ENCODE assay signal across 9 cellular contexts in the genomic region with DNA sequence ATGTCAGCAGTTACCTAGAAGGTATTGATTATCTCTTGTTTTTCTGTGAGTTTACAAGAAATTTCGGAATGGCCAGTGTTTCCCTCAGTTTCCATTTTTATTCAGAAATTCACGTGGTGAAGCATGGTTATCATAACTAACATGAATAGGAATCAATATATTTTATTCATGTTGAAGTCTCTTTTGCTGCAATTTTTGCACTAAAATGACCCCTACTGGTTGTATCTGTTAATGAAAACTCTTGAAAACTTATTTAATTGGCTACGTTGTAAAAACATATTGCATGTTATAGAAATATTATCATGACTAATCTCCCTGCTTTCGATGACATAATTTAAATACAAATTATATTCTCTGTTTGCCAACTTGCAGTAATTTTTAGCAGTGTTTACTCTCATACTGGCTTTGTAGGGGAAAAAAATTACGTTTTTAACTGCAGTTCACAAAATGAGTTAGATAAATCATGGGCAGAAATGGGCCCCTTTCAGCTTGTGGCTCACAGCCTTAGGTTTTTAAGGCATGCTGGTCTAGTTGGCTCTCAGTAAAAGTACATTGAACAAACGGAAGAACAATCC. TPM values are rescaled to one million over a fixed set of nuclear protein-coding genes. Genes with fewer than 3 reads are reported as not detected.
DNase-seq lines count a peak whose midpoint lies in the region; ATAC-seq and TF ChIP-seq lines count a peak whose summit lies in the region.
"Had no signal": no experiment of that assay in that cellular context is flagged by ENCODE, and none has a peak within 500 bp of the region (broad histone marks: within the 10 kb centered on the region; RNA-seq: fewer than 3 reads in every experiment).

No MANE protein-coding gene starts in this region.

- no peaks in the 10 kb centered on the region for H3K27me3 ChIP-seq in liver (ENCODE audit: control insufficient read depth in 4 of 4, insufficient read depth in 4 of 4, low read length in 3 of 4)

- no peaks in the 10 kb centered on the region for H3K9me3 ChIP-seq in liver (ENCODE audit: control insufficient read depth in 4 of 4, low read length in 3 of 4)

- ATAC-seq in activated T-helper 17 cell treated with anti-CD3 and anti-CD28 coated beads, Interleukin-2, amount 50 U/mL, for 72 hours (replicated peaks) = no peak
- no peak for ATAC-seq in HG03045 (IDR thresholded peaks at IDR 0.05; ENCODE audit: unreplicated experiment)
- no peak for ATAC-seq in GM21447 (IDR thresholded peaks at IDR 0.05; ENCODE audit: unreplicated experiment)

- peak; percentile 45 to 46 for TF ChIP-seq RAD21 in liver (IDR thresholded peaks at IDR 0.05)

- peak overlapping the region; percentile 92 for H3K4me3 Mint-ChIP-seq in activated T-helper 17 cell treated with anti-CD3 and anti-CD28 coated beads, Interleukin-2, amount 50 U/mL, for 72 hours

- DNase-seq in GM10266 (ENCODE audit: extremely low spot score) (no peak), NCI-H2196 (lab: John Stamatoyannopoulos, UW; ENCODE audit: unreplicated experiment) (no peak), occipital lobe (lab: John Stamatoyannopoulos, UW) (no peak)

- H3K4me1 Mint-ChIP-seq in activated T-helper 17 cell treated with anti-CD3 and anti-CD28 coated beads, Interleukin-2, amount 50 U/mL, for 72 hours = peaks cover 17% of the 10 kb centered on the region

- H3K4me3 ChIP-seq in liver (ENCODE audit: low read depth in 1 of 3, low read length in 3 of 3) = peak overlapping the region in 1 of 3 donors; percentile 21

- WGBS in liver = 36% methylated on average over 6 of the region's 6 CpGs

- H3K9ac ChIP-seq in liver (ENCODE audit: low read depth in 1 of 2, low read length in 2 of 2) = peak overlapping the region in 1 of 2 donors; percentile 38

- no peak overlapping the region for H3K27ac Mint-ChIP-seq in activated T-helper 17 cell treated with anti-CD3 and anti-CD28 coated beads, Interleukin-2, amount 50 U/mL, for 72 hours

- H3K36me3 Mint-ChIP-seq in activated T-helper 17 cell treated with anti-CD3 and anti-CD28 coated beads, Interleukin-2, amount 50 U/mL, for 72 hours (ENCODE audit: low read depth) = peaks cover 13% of the 10 kb centered on the region

- no peaks in the 10 kb centered on the region for H3K9me3 Mint-ChIP-seq in activated T-helper 17 cell treated with anti-CD3 and anti-CD28 coated beads, Interleukin-2, amount 50 U/mL, for 72 hours
- H3K9me3 Mint-ChIP-seq: central memory CD8-positive, alpha-beta T cell had no signal

- H3K27me3 Mint-ChIP-seq in activated T-helper 17 cell treated with anti-CD3 and anti-CD28 coated beads, Interleukin-2, amount 50 U/mL, for 72 hours = peaks cover 31% of the 10 kb centered on the region

- H3K27ac ChIP-seq in 22Rv1 (no peak overlapping the region), liver (ENCODE audit: low read depth in 1 of 2, low read length in 2 of 2) (no peak overlapping the region)

- no peaks in the 10 kb centered on the region for H3K36me3 ChIP-seq in liver (ENCODE audit: control insufficient read depth in 4 of 4, insufficient read depth in 3 of 4, low read depth in 1 of 4, low read length in 3 of 4)

- TF ChIP-seq CTCF in 22Rv1 (IDR thresholded peaks at IDR 0.05) (peak; percentile 31), GM10266 (IDR thresholded peaks at IDR 0.05; ENCODE audit: control insufficient read depth, insufficient read depth, low read depth, missing control alignments) (peak; percentile 25), liver (IDR thresholded peaks at IDR 0.05; ENCODE audit: low read depth, low read length, missing input control) (peak; percentile 26)

- H3K4me1 ChIP-seq in liver (ENCODE audit: control insufficient read depth in 4 of 4, insufficient read depth in 4 of 4, low read length in 3 of 4) = peaks cover 11 to 25% (median 17%) of the 10 kb centered on the region in 4 donors

TF ChIP-seq in liver, 16 proteins besides CTCF, POLR2A, EP300 and RAD21:
- no peak for TF ChIP-seq EGR1 (IDR thresholded peaks at IDR 0.05; ENCODE audit: low read depth in 2 of 2)
- TF ChIP-seq, protein P1, sequence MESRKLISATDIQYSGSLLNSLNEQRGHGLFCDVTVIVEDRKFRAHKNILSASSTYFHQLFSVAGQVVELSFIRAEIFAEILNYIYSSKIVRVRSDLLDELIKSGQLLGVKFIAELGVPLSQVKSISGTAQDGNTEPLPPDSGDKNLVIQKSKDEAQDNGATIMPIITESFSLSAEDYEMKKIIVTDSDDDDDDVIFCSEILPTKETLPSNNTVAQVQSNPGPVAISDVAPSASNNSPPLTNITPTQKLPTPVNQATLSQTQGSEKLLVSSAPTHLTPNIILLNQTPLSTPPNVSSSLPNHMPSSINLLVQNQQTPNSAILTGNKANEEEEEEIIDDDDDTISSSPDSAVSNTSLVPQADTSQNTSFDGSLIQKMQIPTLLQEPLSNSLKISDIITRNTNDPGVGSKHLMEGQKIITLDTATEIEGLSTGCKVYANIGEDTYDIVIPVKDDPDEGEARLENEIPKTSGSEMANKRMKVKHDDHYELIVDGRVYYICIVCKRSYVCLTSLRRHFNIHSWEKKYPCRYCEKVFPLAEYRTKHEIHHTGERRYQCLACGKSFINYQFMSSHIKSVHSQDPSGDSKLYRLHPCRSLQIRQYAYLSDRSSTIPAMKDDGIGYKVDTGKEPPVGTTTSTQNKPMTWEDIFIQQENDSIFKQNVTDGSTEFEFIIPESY (IDR thresholded peaks at IDR 0.05) = no peak
- no peak for TF ChIP-seq JUND (IDR thresholded peaks at IDR 0.05)
- TF ChIP-seq TAF1 (conservative IDR thresholded peaks at IDR 0.05) = no peak
- TF ChIP-seq REST (IDR thresholded peaks at IDR 0.05) = no peak
- no peak for TF ChIP-seq FOXA1 (IDR thresholded peaks at IDR 0.05)
- TF ChIP-seq YY1 (IDR thresholded peaks at IDR 0.05) = no peak
- no peak for TF ChIP-seq NR2F2 (IDR thresholded peaks at IDR 0.05)
- TF ChIP-seq, protein P2, sequence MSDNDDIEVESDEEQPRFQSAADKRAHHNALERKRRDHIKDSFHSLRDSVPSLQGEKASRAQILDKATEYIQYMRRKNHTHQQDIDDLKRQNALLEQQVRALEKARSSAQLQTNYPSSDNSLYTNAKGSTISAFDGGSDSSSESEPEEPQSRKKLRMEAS (IDR thresholded peaks at IDR 0.05) = no peak
- TF ChIP-seq HNF4G (IDR thresholded peaks at IDR 0.05) = no peak
- no peak for TF ChIP-seq RXRA (IDR thresholded peaks at IDR 0.05)
- no peak for TF ChIP-seq FOXA2 (IDR thresholded peaks at IDR 0.05)
- no peak for TF ChIP-seq GABPA (IDR thresholded peaks at IDR 0.05 in 1 of 2, conservative IDR thresholded peaks at IDR 0.05 in 1 of 2)
- no peak for TF ChIP-seq HNF4A (conservative IDR thresholded peaks at IDR 0.05)
- TF ChIP-seq, protein P3, sequence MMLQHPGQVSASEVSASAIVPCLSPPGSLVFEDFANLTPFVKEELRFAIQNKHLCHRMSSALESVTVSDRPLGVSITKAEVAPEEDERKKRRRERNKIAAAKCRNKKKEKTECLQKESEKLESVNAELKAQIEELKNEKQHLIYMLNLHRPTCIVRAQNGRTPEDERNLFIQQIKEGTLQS (IDR thresholded peaks at IDR 0.05) = no peak
- TF ChIP-seq SP1 (IDR thresholded peaks at IDR 0.05) = no peak

RNA-seq across cellular contexts. Expression of gene CRIM1, which starts 3.5 kb away (rescaled TPM):
- total RNA-seq in activated T-helper 17 cell treated with anti-CD3 and anti-CD28 coated beads, Interleukin-2, amount 50 U/mL, for 72 hours = 10 to 100 TPM in 1 of 2 donors, 1 to 10 TPM in 1; 2.2 to 15.5 TPM
- total RNA-seq in liver = 10 to 100 TPM; 10.5 to 22.1 TPM
- 1 to 10 TPM; 2.2 to 8.7 TPM for polyA plus RNA-seq in liver
- 105 TPM for total RNA-seq in occipital lobe
